Comparison of ENCODE assay signal across 1 cellular context in the genomic region with DNA sequence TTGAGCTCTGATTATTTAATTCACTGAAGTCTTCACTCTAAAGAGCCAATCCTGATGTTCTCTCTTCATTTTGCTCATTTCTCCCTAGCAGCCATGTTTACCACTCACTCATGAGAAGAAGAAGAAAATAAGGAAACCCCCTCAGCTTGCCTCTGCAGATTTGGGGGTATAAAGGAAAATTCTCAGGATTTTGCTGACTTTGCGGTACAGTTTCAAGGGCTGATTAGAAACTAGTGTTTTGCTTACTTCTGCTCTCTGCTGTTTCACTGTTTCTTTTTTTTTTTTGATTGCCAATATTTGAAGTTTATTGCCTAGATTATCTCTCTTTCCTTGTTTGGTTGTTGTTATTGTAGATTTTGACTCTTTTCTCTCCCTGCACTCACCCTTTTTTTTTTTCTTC.
TF ChIP-seq lines count a peak whose summit lies in the region.

No MANE protein-coding gene starts in this region.

TF ChIP-seq in WTC11, 78 proteins besides CTCF, POLR2A, EP300 and RAD21 (continued from another document):
- TF ChIP-seq AFF4 (CRISPR knock-in tag; IDR thresholded peaks at IDR 0.05; ENCODE audit: borderline replicate concordance) (no peak), CREB1 (CRISPR knock-in tag; IDR thresholded peaks at IDR 0.05) (no peak), TCF7 (CRISPR knock-in tag; IDR thresholded peaks at IDR 0.05; ENCODE audit: low read depth) (no peak), TP53 (CRISPR knock-in tag; IDR thresholded peaks at IDR 0.05) (no peak), ZBTB43 (CRISPR knock-in tag; IDR thresholded peaks at IDR 0.05) (no peak), MXD4 (CRISPR knock-in tag; IDR thresholded peaks at IDR 0.05; ENCODE audit: borderline replicate concordance) (no peak), HMGA2 (CRISPR knock-in tag; IDR thresholded peaks at IDR 0.05) (no peak), RELA (CRISPR knock-in tag; IDR thresholded peaks at IDR 0.05; ENCODE audit: borderline replicate concordance) (no peak), CBFB (CRISPR knock-in tag; IDR thresholded peaks at IDR 0.05; ENCODE audit: low read depth) (no peak)
- TF ChIP-seq, protein P1, sequence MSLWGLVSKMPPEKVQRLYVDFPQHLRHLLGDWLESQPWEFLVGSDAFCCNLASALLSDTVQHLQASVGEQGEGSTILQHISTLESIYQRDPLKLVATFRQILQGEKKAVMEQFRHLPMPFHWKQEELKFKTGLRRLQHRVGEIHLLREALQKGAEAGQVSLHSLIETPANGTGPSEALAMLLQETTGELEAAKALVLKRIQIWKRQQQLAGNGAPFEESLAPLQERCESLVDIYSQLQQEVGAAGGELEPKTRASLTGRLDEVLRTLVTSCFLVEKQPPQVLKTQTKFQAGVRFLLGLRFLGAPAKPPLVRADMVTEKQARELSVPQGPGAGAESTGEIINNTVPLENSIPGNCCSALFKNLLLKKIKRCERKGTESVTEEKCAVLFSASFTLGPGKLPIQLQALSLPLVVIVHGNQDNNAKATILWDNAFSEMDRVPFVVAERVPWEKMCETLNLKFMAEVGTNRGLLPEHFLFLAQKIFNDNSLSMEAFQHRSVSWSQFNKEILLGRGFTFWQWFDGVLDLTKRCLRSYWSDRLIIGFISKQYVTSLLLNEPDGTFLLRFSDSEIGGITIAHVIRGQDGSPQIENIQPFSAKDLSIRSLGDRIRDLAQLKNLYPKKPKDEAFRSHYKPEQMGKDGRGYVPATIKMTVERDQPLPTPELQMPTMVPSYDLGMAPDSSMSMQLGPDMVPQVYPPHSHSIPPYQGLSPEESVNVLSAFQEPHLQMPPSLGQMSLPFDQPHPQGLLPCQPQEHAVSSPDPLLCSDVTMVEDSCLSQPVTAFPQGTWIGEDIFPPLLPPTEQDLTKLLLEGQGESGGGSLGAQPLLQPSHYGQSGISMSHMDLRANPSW (CRISPR knock-in tag; conservative IDR thresholded peaks at IDR 0.05; ENCODE audit: low read depth) = no peak
- TF ChIP-seq, protein P2, sequence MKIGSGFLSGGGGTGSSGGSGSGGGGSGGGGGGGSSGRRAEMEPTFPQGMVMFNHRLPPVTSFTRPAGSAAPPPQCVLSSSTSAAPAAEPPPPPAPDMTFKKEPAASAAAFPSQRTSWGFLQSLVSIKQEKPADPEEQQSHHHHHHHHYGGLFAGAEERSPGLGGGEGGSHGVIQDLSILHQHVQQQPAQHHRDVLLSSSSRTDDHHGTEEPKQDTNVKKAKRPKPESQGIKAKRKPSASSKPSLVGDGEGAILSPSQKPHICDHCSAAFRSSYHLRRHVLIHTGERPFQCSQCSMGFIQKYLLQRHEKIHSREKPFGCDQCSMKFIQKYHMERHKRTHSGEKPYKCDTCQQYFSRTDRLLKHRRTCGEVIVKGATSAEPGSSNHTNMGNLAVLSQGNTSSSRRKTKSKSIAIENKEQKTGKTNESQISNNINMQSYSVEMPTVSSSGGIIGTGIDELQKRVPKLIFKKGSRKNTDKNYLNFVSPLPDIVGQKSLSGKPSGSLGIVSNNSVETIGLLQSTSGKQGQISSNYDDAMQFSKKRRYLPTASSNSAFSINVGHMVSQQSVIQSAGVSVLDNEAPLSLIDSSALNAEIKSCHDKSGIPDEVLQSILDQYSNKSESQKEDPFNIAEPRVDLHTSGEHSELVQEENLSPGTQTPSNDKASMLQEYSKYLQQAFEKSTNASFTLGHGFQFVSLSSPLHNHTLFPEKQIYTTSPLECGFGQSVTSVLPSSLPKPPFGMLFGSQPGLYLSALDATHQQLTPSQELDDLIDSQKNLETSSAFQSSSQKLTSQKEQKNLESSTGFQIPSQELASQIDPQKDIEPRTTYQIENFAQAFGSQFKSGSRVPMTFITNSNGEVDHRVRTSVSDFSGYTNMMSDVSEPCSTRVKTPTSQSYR (CRISPR knock-in tag; IDR thresholded peaks at IDR 0.05) = no peak
- TF ChIP-seq, protein P3, sequence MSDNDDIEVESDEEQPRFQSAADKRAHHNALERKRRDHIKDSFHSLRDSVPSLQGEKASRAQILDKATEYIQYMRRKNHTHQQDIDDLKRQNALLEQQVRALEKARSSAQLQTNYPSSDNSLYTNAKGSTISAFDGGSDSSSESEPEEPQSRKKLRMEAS (CRISPR knock-in tag; IDR thresholded peaks at IDR 0.05) = no peak
- TF ChIP-seq, protein P4, sequence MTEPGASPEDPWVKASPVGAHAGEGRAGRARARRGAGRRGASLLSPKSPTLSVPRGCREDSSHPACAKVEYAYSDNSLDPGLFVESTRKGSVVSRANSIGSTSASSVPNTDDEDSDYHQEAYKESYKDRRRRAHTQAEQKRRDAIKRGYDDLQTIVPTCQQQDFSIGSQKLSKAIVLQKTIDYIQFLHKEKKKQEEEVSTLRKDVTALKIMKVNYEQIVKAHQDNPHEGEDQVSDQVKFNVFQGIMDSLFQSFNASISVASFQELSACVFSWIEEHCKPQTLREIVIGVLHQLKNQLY (CRISPR knock-in tag; IDR thresholded peaks at IDR 0.05) = no peak
- TF ChIP-seq, protein P5, sequence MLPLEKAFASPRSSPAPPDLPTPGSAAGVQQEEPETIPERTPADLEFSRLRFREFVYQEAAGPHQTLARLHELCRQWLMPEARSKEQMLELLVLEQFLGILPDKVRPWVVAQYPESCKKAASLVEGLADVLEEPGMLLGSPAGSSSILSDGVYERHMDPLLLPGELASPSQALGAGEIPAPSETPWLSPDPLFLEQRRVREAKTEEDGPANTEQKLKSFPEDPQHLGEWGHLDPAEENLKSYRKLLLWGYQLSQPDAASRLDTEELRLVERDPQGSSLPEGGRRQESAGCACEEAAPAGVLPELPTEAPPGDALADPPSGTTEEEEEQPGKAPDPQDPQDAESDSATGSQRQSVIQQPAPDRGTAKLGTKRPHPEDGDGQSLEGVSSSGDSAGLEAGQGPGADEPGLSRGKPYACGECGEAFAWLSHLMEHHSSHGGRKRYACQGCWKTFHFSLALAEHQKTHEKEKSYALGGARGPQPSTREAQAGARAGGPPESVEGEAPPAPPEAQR (CRISPR knock-in tag; IDR thresholded peaks at IDR 0.05) = no peak
- TF ChIP-seq, protein P6, sequence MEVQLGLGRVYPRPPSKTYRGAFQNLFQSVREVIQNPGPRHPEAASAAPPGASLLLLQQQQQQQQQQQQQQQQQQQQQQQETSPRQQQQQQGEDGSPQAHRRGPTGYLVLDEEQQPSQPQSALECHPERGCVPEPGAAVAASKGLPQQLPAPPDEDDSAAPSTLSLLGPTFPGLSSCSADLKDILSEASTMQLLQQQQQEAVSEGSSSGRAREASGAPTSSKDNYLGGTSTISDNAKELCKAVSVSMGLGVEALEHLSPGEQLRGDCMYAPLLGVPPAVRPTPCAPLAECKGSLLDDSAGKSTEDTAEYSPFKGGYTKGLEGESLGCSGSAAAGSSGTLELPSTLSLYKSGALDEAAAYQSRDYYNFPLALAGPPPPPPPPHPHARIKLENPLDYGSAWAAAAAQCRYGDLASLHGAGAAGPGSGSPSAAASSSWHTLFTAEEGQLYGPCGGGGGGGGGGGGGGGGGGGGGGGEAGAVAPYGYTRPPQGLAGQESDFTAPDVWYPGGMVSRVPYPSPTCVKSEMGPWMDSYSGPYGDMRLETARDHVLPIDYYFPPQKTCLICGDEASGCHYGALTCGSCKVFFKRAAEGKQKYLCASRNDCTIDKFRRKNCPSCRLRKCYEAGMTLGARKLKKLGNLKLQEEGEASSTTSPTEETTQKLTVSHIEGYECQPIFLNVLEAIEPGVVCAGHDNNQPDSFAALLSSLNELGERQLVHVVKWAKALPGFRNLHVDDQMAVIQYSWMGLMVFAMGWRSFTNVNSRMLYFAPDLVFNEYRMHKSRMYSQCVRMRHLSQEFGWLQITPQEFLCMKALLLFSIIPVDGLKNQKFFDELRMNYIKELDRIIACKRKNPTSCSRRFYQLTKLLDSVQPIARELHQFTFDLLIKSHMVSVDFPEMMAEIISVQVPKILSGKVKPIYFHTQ (CRISPR knock-in tag; IDR thresholded peaks at IDR 0.05) = no peak
